Comparison of ENCODE assay signal across 20 cellular contexts in genomic region chr7:30721211-30721610, GRCh38. TPM values are rescaled to one million over a fixed set of nuclear protein-coding genes. Genes with fewer than 3 reads are reported as not detected.
DNase-seq lines count a peak whose midpoint lies in the region; ATAC-seq and TF ChIP-seq lines count a peak whose summit lies in the region.
"Had no signal": no experiment of that assay in that cellular context is flagged by ENCODE, and none has a peak within 500 bp of the region (broad histone marks: within the 10 kb centered on the region; RNA-seq: fewer than 3 reads in every experiment).

No MANE protein-coding gene starts in this region.

- H3K9me3 Mint-ChIP-seq in natural killer cell treated with Interleukin-12 subunit alpha and Interleukin-12 subunit beta and Interleukin-15 and Interleukin-18, amount 100 ng/mL, for 72 hours: peaks cover 16% of the 10 kb centered on the region

- H3K4me3 Mint-ChIP-seq in natural killer cell treated with Interleukin-12 subunit alpha and Interleukin-12 subunit beta and Interleukin-15 and Interleukin-18, amount 100 ng/mL, for 72 hours: no peak overlapping the region
- H3K4me3 Mint-ChIP-seq: CD14-positive monocyte; CD4-positive, alpha-beta T cell had no signal

- ATAC-seq in natural killer cell treated with Interleukin-12 subunit alpha and Interleukin-12 subunit beta and Interleukin-15 and Interleukin-18, amount 100 ng/mL, for 72 hours: no peak
- ATAC-seq in HG03442 (IDR thresholded peaks at IDR 0.05; ENCODE audit: unreplicated experiment): no peak
- ATAC-seq: A549 had no signal

- H3K4me1 ChIP-seq in spleen: peaks cover 0 to 1% (median 0%) of the 10 kb centered on the region in 6 donors
- H3K4me1 ChIP-seq: A549, BE2C had no signal

- no peaks in the 10 kb centered on the region for H3K27me3 Mint-ChIP-seq in natural killer cell treated with Interleukin-12 subunit alpha and Interleukin-12 subunit beta and Interleukin-15 and Interleukin-18, amount 100 ng/mL, for 72 hours
- H3K27me3 Mint-ChIP-seq: CD4-positive, alpha-beta T cell had no signal

- no peak overlapping the region for H3K27ac Mint-ChIP-seq in natural killer cell treated with Interleukin-12 subunit alpha and Interleukin-12 subunit beta and Interleukin-15 and Interleukin-18, amount 100 ng/mL, for 72 hours
- H3K27ac Mint-ChIP-seq: CD14-positive monocyte; CD4-positive, alpha-beta T cell; CD8-positive, alpha-beta memory T cell had no signal

- DNase-seq in D341Med (ENCODE audit: low spot score) (peak; percentile 62), NCI-H524 (lab: John Stamatoyannopoulos, UW) (peak; percentile 75 to 87), NCI-H82 treated with DMSO at 0.1 percent for 48 hours (lab: John Stamatoyannopoulos, UW; ENCODE audit: unreplicated experiment) (peak; percentile 82), spleen (peak; percentile 13), HuH-7.5 (ENCODE audit: low spot score) (no peak)
- no peak for DNase-seq in natural killer cell treated with Interleukin-12 subunit alpha and Interleukin-12 subunit beta and Interleukin-15 and Interleukin-18, amount 100 ng/mL, for 72 hours (ENCODE audit: low spot score)
- DNase-seq: 8988T; ACHN; AML-193; BE2C; CD4-positive, alpha-beta T cell; CD8-positive, alpha-beta memory T cell; DMS153; DND-41; GOT3; HCEC 1CT had no signal

- no peak for TF ChIP-seq CTCF in spleen (IDR thresholded peaks at IDR 0.05 in 8 of 11, conservative IDR thresholded peaks at IDR 0.05 in 3 of 11)

- H3K27ac ChIP-seq in spleen: no peak overlapping the region
- H3K27ac ChIP-seq: A549; BLaER1 treated with 17β-estradiol and CSF1 and Interleukin-3, amounts not matched to agents 10 nM and 100 nM had no signal

- H3K4me1 Mint-ChIP-seq in natural killer cell treated with Interleukin-12 subunit alpha and Interleukin-12 subunit beta and Interleukin-15 and Interleukin-18, amount 100 ng/mL, for 72 hours (ENCODE audit: low read depth in 2 of 2): peaks cover 2 to 6% of the 10 kb centered on the region in 2 donors
- H3K4me1 Mint-ChIP-seq: CD14-positive monocyte had no signal

- 78 to 100% (median 96%) methylated on average over 1 of the region's 1 CpG for WGBS in spleen, 5 donors

- TF ChIP-seq POLR2A in spleen (IDR thresholded peaks at IDR 0.05): no peak

- H3K9me3 ChIP-seq in spleen: peaks cover 0 to 42% (median 18%) of the 10 kb centered on the region in 8 donors
- H3K9me3 ChIP-seq: BE2C had no signal

- H3K4me3 ChIP-seq in spleen: no peak overlapping the region
- H3K4me3 ChIP-seq: A549; BLaER1 treated with 17β-estradiol and CSF1 and Interleukin-3, amounts not matched to agents 10 nM and 100 nM had no signal

- peaks cover 30% of the 10 kb centered on the region for H3K36me3 Mint-ChIP-seq in natural killer cell treated with Interleukin-12 subunit alpha and Interleukin-12 subunit beta and Interleukin-15 and Interleukin-18, amount 100 ng/mL, for 72 hours
- H3K36me3 Mint-ChIP-seq: CD14-positive monocyte had no signal

- intact Hi-C loops in spleen (cut with DNase I; ENCODE audit: low total_unique reads): no loop called here

- H3K27me3 ChIP-seq in spleen (replicated peaks in 1 of 7): peaks cover 0 to 3% (median 0%) of the 10 kb centered on the region in 7 donors
- H3K27me3 ChIP-seq: BE2C; BLaER1 treated with 17β-estradiol and CSF1 and Interleukin-3, amounts not matched to agents 10 nM and 100 nM had no signal

- H3K36me3 ChIP-seq in spleen: no peaks in the 10 kb centered on the region
- H3K36me3 ChIP-seq: BE2C; BLaER1 treated with 17β-estradiol and CSF1 and Interleukin-3, amounts not matched to agents 10 nM and 100 nM had no signal

RNA-seq across cellular contexts. Expression of gene INMT, which starts 30.7 kb away (rescaled TPM):
- 10 to 100 TPM in 6 of 7 donors, 1 to 10 TPM in 1; 8.8 to 40.3 (median 20.0) TPM for total RNA-seq in spleen
- polyA plus RNA-seq in spleen: 10 to 100 TPM in 1 of 3 donors, 1 to 10 TPM in 2; 3.2 to 15.6 (median 7.8) TPM
- total RNA-seq in natural killer cell treated with Interleukin-12 subunit alpha and Interleukin-12 subunit beta and Interleukin-15 and Interleukin-18, amount 100 ng/mL, for 72 hours: under 1 TPM in 1 of 2 donors, not detected in 1; 0.33 TPM
- polyA plus RNA-seq: A549, CD14-positive monocyte had no signal

RNA-seq across cellular contexts. Expression of gene CRHR2, which starts 39.0 kb away (rescaled TPM):
- total RNA-seq in spleen: not detected
- polyA plus RNA-seq in spleen: not detected
- not detected for total RNA-seq in natural killer cell treated with Interleukin-12 subunit alpha and Interleukin-12 subunit beta and Interleukin-15 and Interleukin-18, amount 100 ng/mL, for 72 hours
- total RNA-seq: CD4-positive, alpha-beta T cell; CD8-positive, alpha-beta memory T cell had no signal
- polyA plus RNA-seq: A549; CD14-positive monocyte; CD8-positive, alpha-beta memory T cell had no signal

RNA-seq across cellular contexts. Expression of gene MINDY4, which starts 50.0 kb away (rescaled TPM):
- total RNA-seq in spleen: 1 to 10 TPM; 1.8 to 7.0 (median 3.7) TPM
- polyA plus RNA-seq in spleen: 1 to 10 TPM in 1 of 3 donors, under 1 TPM in 2; 0.63 to 1.2 (median 0.83) TPM
- total RNA-seq in natural killer cell treated with Interleukin-12 subunit alpha and Interleukin-12 subunit beta and Interleukin-15 and Interleukin-18, amount 100 ng/mL, for 72 hours: 1 to 10 TPM in 1 of 2 donors, under 1 TPM in 1; 0.93 to 2.5 TPM

Comparison
In these comparisons a context has a peak if more than half of its experiments do, and no peak if none do; other contexts are left out.
1. DNase-seq: peak in D341Med (single experiment), NCI-H524 (2 of 2), NCI-H82 treated with DMSO at 0.1 percent for 48 hours (single experiment) and spleen (single experiment); none in natural killer cell treated with Interleukin-12 subunit alpha and Interleukin-12 subunit beta and Interleukin-15 and Interleukin-18, amount 100 ng/mL, for 72 hours (single experiment) and HuH-7.5 (single experiment).
2. RNA of gene INMT, which starts 30.7 kb away (total RNA-seq): 8.8 to 40.3 TPM in spleen; 0.33 TPM in natural killer cell treated with Interleukin-12 subunit alpha and Interleukin-12 subunit beta and Interleukin-15 and Interleukin-18, amount 100 ng/mL, for 72 hours; every median in the first group is over 4 times any median in the second.